11 cellular contexts compared by ENCODE assay signal in genomic region chr12:53201170-53201541, GRCh38. TPM values are rescaled to one million over a fixed set of nuclear protein-coding genes. Genes with fewer than 3 reads are reported as not detected.
DNase-seq lines count a peak whose midpoint lies in the region; TF ChIP-seq lines count a peak whose summit lies in the region.
"Had no signal": no experiment of that assay in that cellular context is flagged by ENCODE, and none has a peak within 500 bp of the region (broad histone marks: within the 10 kb centered on the region; RNA-seq: fewer than 3 reads in every experiment).

No MANE protein-coding gene starts in this region.

- peaks cover 77% of the 10 kb centered on the region for H3K4me1 Mint-ChIP-seq in activated CD4-positive, alpha-beta memory T cell treated with anti-CD3 and anti-CD28 coated beads for 36 hours (ENCODE audit: low read depth)

- POLR2A ChIA-PET in activated CD4-positive, alpha-beta memory T cell treated with anti-CD3 and anti-CD28 coated beads for 36 hours (lab: Charles Lee), result interaction anchor here (0.9 to 1.3 kb wide), 4 partner anchors 11 to 94 kb away, joined by 3 to 4 read pairs (median 3); partner anchors contain the start of genes CSAD and ZNF740

- peak overlapping the region in 2 of 5 donors; percentile 15 to 49 for H3K27ac ChIP-seq in stomach

- intact Hi-C loops in activated CD4-positive, alpha-beta memory T cell treated with anti-CD3 and anti-CD28 coated beads for 36 hours (cut with micrococcal nuclease), result loop anchor here (1.0 to 5.0 kb wide), 3 partner anchors 19 to 124 kb away; partner anchors contain the start of genes IGFBP6 and SPRYD3
- intact Hi-C loops in stomach (cut with DNase I; ENCODE audit: low total_unique reads), result no loop called here

- H3K4me3 ChIP-seq in GM06990 (replicated peaks; ENCODE audit: low read depth, low read length) (peak overlapping the region; percentile 16), stomach (no peak overlapping the region)

- H3K36me3 Mint-ChIP-seq in activated CD4-positive, alpha-beta memory T cell treated with anti-CD3 and anti-CD28 coated beads for 36 hours, result peaks cover 35% of the 10 kb centered on the region

- no peak for TF ChIP-seq POLR2A in stomach (IDR thresholded peaks at IDR 0.05)

- H3K9me3 ChIP-seq in stomach, result no peaks in the 10 kb centered on the region

- H3K9me3 Mint-ChIP-seq in activated CD4-positive, alpha-beta memory T cell treated with anti-CD3 and anti-CD28 coated beads for 36 hours, result no peaks in the 10 kb centered on the region

- H3K36me3 ChIP-seq in GM06990 (ENCODE audit: control insufficient read depth, insufficient read depth, low read length) (peaks cover 24% of the 10 kb centered on the region), stomach (no peaks in the 10 kb centered on the region)

- peak overlapping the region; percentile 88 for H3K27ac Mint-ChIP-seq in activated CD4-positive, alpha-beta memory T cell treated with anti-CD3 and anti-CD28 coated beads for 36 hours

- peak overlapping the region; percentile 45 for H3K4me3 Mint-ChIP-seq in activated CD4-positive, alpha-beta memory T cell treated with anti-CD3 and anti-CD28 coated beads for 36 hours

- CTCF ChIA-PET in activated CD4-positive, alpha-beta memory T cell treated with anti-CD3 and anti-CD28 coated beads for 36 hours (lab: Charles Lee), result interaction anchor here (0.8 to 5.6 kb wide), 5 partner anchors 11 to 42 kb away, joined by 3 to 52 read pairs (median 6); partner anchors contain the start of gene CSAD

- TF ChIP-seq CTCF in GM06990 (IDR thresholded peaks at IDR 0.05; ENCODE audit: insufficient read depth, low read length, poor library complexity, severe bottlenecking) (no peak), stomach (IDR thresholded peaks at IDR 0.05) (no peak)

- H3K27me3 ChIP-seq in GM06990 (replicated peaks; ENCODE audit: control insufficient read depth, insufficient read depth, low read length) (no peaks in the 10 kb centered on the region), stomach (no peaks in the 10 kb centered on the region)

- no peaks in the 10 kb centered on the region for H3K27me3 Mint-ChIP-seq in activated CD4-positive, alpha-beta memory T cell treated with anti-CD3 and anti-CD28 coated beads for 36 hours

- TF ChIP-seq EP300 in stomach (IDR thresholded peaks at IDR 0.05), result no peak

- DNase-seq in AG08395 (ENCODE audit: low spot score), result peak; percentile 35
- no peak for DNase-seq in GM06990 (ENCODE audit: extremely low read depth, insufficient read length)
- DNase-seq in activated CD4-positive, alpha-beta memory T cell treated with anti-CD3 and anti-CD28 coated beads for 36 hours, result no peak
- DNase-seq in glomerular visceral epithelial cell (ENCODE audit: extremely low spot score), result peak; percentile 38
- no peak for DNase-seq in stomach
- no peak for DNase-seq in NCI-H187 (lab: John Stamatoyannopoulos, UW)
- DNase-seq in germinal center (ENCODE audit: low spot score), result no peak
- DNase-seq in LoVo (ENCODE audit: low spot score), result no peak
- DNase-seq: activated CD8-positive, alpha-beta memory T cell treated with anti-CD3 and anti-CD28 coated beads, Interleukin-2, amount 50 U/mL, for 48 hours; PC-3 had no signal

- 38 to 67% (median 53%) methylated on average over 1 of the region's 1 CpG for WGBS in stomach, 5 donors

- peaks cover 0 to 17% (median 13%) of the 10 kb centered on the region in 4 donors for H3K4me1 ChIP-seq in stomach

RNA-seq across cellular contexts. Expression of gene ITGB7, which starts 5.9 kb away (rescaled TPM):
- total RNA-seq in activated CD4-positive, alpha-beta memory T cell treated with anti-CD3 and anti-CD28 coated beads for 36 hours, result 100 to 1,000 TPM; 168 to 169 TPM
- 10 to 100 TPM in 1 of 5 donors, 1 to 10 TPM in 2, not detected in 2; 4.6 to 29.5 (median 5.7) TPM for total RNA-seq in stomach
- polyA plus RNA-seq in stomach, result 1 to 10 TPM in 2 of 3 donors, under 1 TPM in 1; 0.56 to 3.8 (median 1.7) TPM
- polyA plus RNA-seq: neural cell had no signal

RNA-seq across cellular contexts. Expression of gene CSAD, which starts 20.4 kb away (rescaled TPM):
- total RNA-seq in activated CD4-positive, alpha-beta memory T cell treated with anti-CD3 and anti-CD28 coated beads for 36 hours, result 10 to 100 TPM; 21.4 to 23.7 TPM
- 100 to 1,000 TPM in 2 of 5 donors, 10 to 100 TPM in 3; 30.3 to 334 (median 38.9) TPM for total RNA-seq in stomach
- polyA plus RNA-seq in stomach, result 10 to 100 TPM in 1 of 3 donors, 1 to 10 TPM in 2; 4.6 to 52.6 (median 5.7) TPM

RNA-seq across cellular contexts. Expression of gene ZNF740, which starts 20.6 kb away (rescaled TPM):
- 10 to 100 TPM; 32.6 to 37.5 TPM for total RNA-seq in activated CD4-positive, alpha-beta memory T cell treated with anti-CD3 and anti-CD28 coated beads for 36 hours
- total RNA-seq in stomach, result 10 to 100 TPM in 3 of 5 donors, 1 to 10 TPM in 2; 4.1 to 37.5 (median 10.3) TPM
- polyA plus RNA-seq in stomach, result 1 to 10 TPM; 4.0 to 4.9 (median 4.1) TPM

RNA-seq across cellular contexts. Expression of gene RARG, which starts 30.9 kb away (rescaled TPM):
- 10 to 100 TPM; 21.8 to 25.2 TPM for total RNA-seq in activated CD4-positive, alpha-beta memory T cell treated with anti-CD3 and anti-CD28 coated beads for 36 hours
- total RNA-seq in stomach, result 10 to 100 TPM in 2 of 5 donors, 1 to 10 TPM in 3; 2.0 to 26.5 (median 9.5) TPM
- 10 to 100 TPM in 1 of 3 donors, 1 to 10 TPM in 2; 4.9 to 37.7 (median 9.6) TPM for polyA plus RNA-seq in stomach

Comparison
In these comparisons a context has a peak if more than half of its experiments do, and no peak if none do; other contexts are left out.
1. DNase-seq: peak in AG08395 (single experiment) and glomerular visceral epithelial cell (single experiment); none in GM06990 (single experiment), activated CD4-positive, alpha-beta memory T cell treated with anti-CD3 and anti-CD28 coated beads for 36 hours (single experiment), stomach (single experiment), NCI-H187 (0 of 2), germinal center (single experiment) and LoVo (single experiment).
2. RNA of gene ITGB7, which starts 5.9 kb away (total RNA-seq): 168 to 169 TPM in activated CD4-positive, alpha-beta memory T cell treated with anti-CD3 and anti-CD28 coated beads for 36 hours; 4.6 to 29.5 TPM in stomach; every median in the first group is over 4 times any median in the second.